In genomic region chr10:100509241-100509640, GRCh38 we compare ENCODE assay signal across 12 cellular contexts. TPM values are rescaled to one million over a fixed set of nuclear protein-coding genes. Genes with fewer than 3 reads are reported as not detected.
DNase-seq lines count a peak whose midpoint lies in the region; ATAC-seq and TF ChIP-seq lines count a peak whose summit lies in the region.
"Had no signal": no experiment of that assay in that cellular context is flagged by ENCODE, and none has a peak within 500 bp of the region (broad histone marks: within the 10 kb centered on the region; RNA-seq: fewer than 3 reads in every experiment).

No MANE protein-coding gene starts in this region.

- H3K27me3 ChIP-seq in KMS-11 (ENCODE audit: insufficient read depth, low read depth) = no peaks in the 10 kb centered on the region
- H3K27me3 ChIP-seq in suprapubic skin = no peaks in the 10 kb centered on the region
- H3K27me3 ChIP-seq: BLaER1 had no signal

- H3K79me2 ChIP-seq in KMS-11 (ENCODE audit: insufficient read depth, low read depth) = no peaks in the 10 kb centered on the region

- H4K20me1 ChIP-seq in KMS-11 (ENCODE audit: insufficient read depth) = no peaks in the 10 kb centered on the region

- H3K27ac ChIP-seq in KMS-11 (no peak overlapping the region), suprapubic skin (no peak overlapping the region)
- H3K27ac ChIP-seq: BLaER1 had no signal

- peak overlapping the region; percentile 1; the same call in 1 of the 2 replicates for H3K4me2 ChIP-seq in KMS-11
- H3K4me2 ChIP-seq: BLaER1 had no signal

- H3K9ac ChIP-seq in KMS-11 = no peak overlapping the region
- H3K9ac ChIP-seq: BLaER1 had no signal

- no peaks in the 10 kb centered on the region for H3K36me3 ChIP-seq in KMS-11 (ENCODE audit: insufficient read depth)
- H3K36me3 ChIP-seq in suprapubic skin = peaks cover 29% of the 10 kb centered on the region

- CTCF ChIA-PET in activated CD4-positive, alpha-beta memory T cell treated with anti-CD3 and anti-CD28 coated beads for 36 hours (lab: Charles Lee) = interaction anchor here (0.6 to 10.1 kb wide), 28 partner anchors 10 to 507 kb away, joined by 3 to 141 read pairs (median 4); partner anchors contain the start of genes HIF1AN, SCD and SEC31B

- no peaks in the 10 kb centered on the region for H3K27me3 Mint-ChIP-seq in activated CD4-positive, alpha-beta memory T cell treated with anti-CD3 and anti-CD28 coated beads for 36 hours
- no peaks in the 10 kb centered on the region for H3K27me3 Mint-ChIP-seq in activated naive CD8-positive, alpha-beta T cell treated with anti-CD3 and anti-CD28 coated beads for 36 hours
- no peaks in the 10 kb centered on the region for H3K27me3 Mint-ChIP-seq in endothelial cell (ENCODE audit: unreplicated experiment)

- peaks cover 46% of the 10 kb centered on the region for H3K36me3 Mint-ChIP-seq in activated CD4-positive, alpha-beta memory T cell treated with anti-CD3 and anti-CD28 coated beads for 36 hours
- H3K36me3 Mint-ChIP-seq in activated naive CD8-positive, alpha-beta T cell treated with anti-CD3 and anti-CD28 coated beads for 36 hours = peaks cover 53% of the 10 kb centered on the region
- H3K36me3 Mint-ChIP-seq in endothelial cell (ENCODE audit: low read depth, unreplicated experiment) = peaks cover 15% of the 10 kb centered on the region

- TF ChIP-seq EP300 in suprapubic skin (IDR thresholded peaks at IDR 0.05) = no peak

- peak overlapping the region; percentile 88 for H3K27ac Mint-ChIP-seq in activated CD4-positive, alpha-beta memory T cell treated with anti-CD3 and anti-CD28 coated beads for 36 hours
- H3K27ac Mint-ChIP-seq in activated naive CD8-positive, alpha-beta T cell treated with anti-CD3 and anti-CD28 coated beads for 36 hours = peak overlapping the region; percentile 98
- no peak overlapping the region for H3K27ac Mint-ChIP-seq in endothelial cell (ENCODE audit: unreplicated experiment)

- H3K9me3 Mint-ChIP-seq in activated CD4-positive, alpha-beta memory T cell treated with anti-CD3 and anti-CD28 coated beads for 36 hours = no peaks in the 10 kb centered on the region
- H3K9me3 Mint-ChIP-seq in activated naive CD8-positive, alpha-beta T cell treated with anti-CD3 and anti-CD28 coated beads for 36 hours = no peaks in the 10 kb centered on the region
- no peaks in the 10 kb centered on the region for H3K9me3 Mint-ChIP-seq in endothelial cell (ENCODE audit: unreplicated experiment)

- no peaks in the 10 kb centered on the region for H3K9me3 ChIP-seq in suprapubic skin
- H3K9me3 ChIP-seq: BLaER1 had no signal

- POLR2A ChIA-PET in activated CD4-positive, alpha-beta memory T cell treated with anti-CD3 and anti-CD28 coated beads for 36 hours (lab: Charles Lee) = interaction anchor here (0.6 to 5.2 kb wide), 11 partner anchors 9 to 223 kb away, joined by 3 to 32 read pairs (median 8); partner anchors contain the start of genes BLOC1S2, HIF1AN and SCD

- H3K4me1 ChIP-seq in KMS-11 (ENCODE audit: low read depth, poor library complexity, severe bottlenecking) (peaks cover 54% of the 10 kb centered on the region), suprapubic skin (no peaks in the 10 kb centered on the region)

- no peak overlapping the region for H2AFZ ChIP-seq in KMS-11 (ENCODE audit: low read depth)

- peak; percentile 87 for DNase-seq in activated CD4-positive, alpha-beta memory T cell treated with anti-CD3 and anti-CD28 coated beads for 36 hours
- peak; percentile 62 for DNase-seq in activated naive CD8-positive, alpha-beta T cell treated with anti-CD3 and anti-CD28 coated beads for 36 hours
- DNase-seq in stimulated activated CD4-positive, alpha-beta T cell treated with anti-CD3 and anti-CD28 coated beads, Interleukin-4, amount 100 ng/mL, for 48 hours (ENCODE audit: low read depth in 2 of 2) = peak; percentile 23 to 32
- no peak for DNase-seq in suprapubic skin (ENCODE audit: low spot score in 2 of 2)
- DNase-seq in endothelial cell (ENCODE audit: low spot score) = no peak
- DNase-seq: T1000 had no signal

- WGBS in suprapubic skin = 56% methylated on average over 6 of the region's 6 CpGs

- TF ChIP-seq CTCF in KMS-11 (conservative IDR thresholded peaks at IDR 0.05; ENCODE audit: low read depth, low read length) = no peak
- TF ChIP-seq CTCF in suprapubic skin (IDR thresholded peaks at IDR 0.05) = no peak
- TF ChIP-seq CTCF in endothelial cell (IDR thresholded peaks at IDR 0.05; ENCODE audit: unreplicated experiment) = no peak

- ATAC-seq in GM21423 (IDR thresholded peaks at IDR 0.05; ENCODE audit: unreplicated experiment) (no peak), GM21825 (IDR thresholded peaks at IDR 0.05; ENCODE audit: unreplicated experiment) (no peak)

- intact Hi-C loops in activated CD4-positive, alpha-beta memory T cell treated with anti-CD3 and anti-CD28 coated beads for 36 hours (cut with micrococcal nuclease) = loop anchor here (1.0 kb wide), 7 partner anchors 9 to 223 kb away; partner anchors contain the start of genes BLOC1S2 and HIF1AN

- H3K4me3 Mint-ChIP-seq in activated CD4-positive, alpha-beta memory T cell treated with anti-CD3 and anti-CD28 coated beads for 36 hours = peak overlapping the region; percentile 38
- peak overlapping the region; percentile 74 for H3K4me3 Mint-ChIP-seq in activated naive CD8-positive, alpha-beta T cell treated with anti-CD3 and anti-CD28 coated beads for 36 hours
- no peak overlapping the region for H3K4me3 Mint-ChIP-seq in endothelial cell (ENCODE audit: unreplicated experiment)

- TF ChIP-seq POLR2A in suprapubic skin (IDR thresholded peaks at IDR 0.05) = no peak

- H3K4me3 ChIP-seq in KMS-11 (IDR thresholded peaks at IDR 0.05; ENCODE audit: insufficient read depth, low read depth, low read length) (no peak overlapping the region), suprapubic skin (no peak overlapping the region)
- H3K4me3 ChIP-seq: BLaER1 had no signal

- H3K4me1 Mint-ChIP-seq in activated CD4-positive, alpha-beta memory T cell treated with anti-CD3 and anti-CD28 coated beads for 36 hours (ENCODE audit: low read depth) = peaks cover 68% of the 10 kb centered on the region
- H3K4me1 Mint-ChIP-seq in activated naive CD8-positive, alpha-beta T cell treated with anti-CD3 and anti-CD28 coated beads for 36 hours = peaks cover 67% of the 10 kb centered on the region
- H3K4me1 Mint-ChIP-seq in endothelial cell (ENCODE audit: unreplicated experiment) = no peaks in the 10 kb centered on the region

RNA-seq across cellular contexts. Expression of gene SEC31B, which starts 10.4 kb away (rescaled TPM):
- 10 to 100 TPM; 44.2 to 47.2 TPM for total RNA-seq in activated CD4-positive, alpha-beta memory T cell treated with anti-CD3 and anti-CD28 coated beads for 36 hours
- 10 to 100 TPM; 14.6 to 17.5 TPM for total RNA-seq in activated naive CD8-positive, alpha-beta T cell treated with anti-CD3 and anti-CD28 coated beads for 36 hours
- total RNA-seq in suprapubic skin (10 to 100 TPM in 3 of 4 donors, 1 to 10 TPM in 1; 9.3 to 36.9 (median 12.7) TPM), endothelial cell (ENCODE audit: unreplicated experiment) (13.2 TPM)

RNA-seq across cellular contexts. Expression of gene NDUFB8, which starts 20.4 kb away (rescaled TPM):
- 100 to 1,000 TPM; 390 to 404 TPM for total RNA-seq in activated CD4-positive, alpha-beta memory T cell treated with anti-CD3 and anti-CD28 coated beads for 36 hours
- 100 to 1,000 TPM; 311 to 324 TPM for total RNA-seq in activated naive CD8-positive, alpha-beta T cell treated with anti-CD3 and anti-CD28 coated beads for 36 hours
- 100 to 1,000 TPM; 156 to 176 (median 164) TPM for total RNA-seq in suprapubic skin
- 171 TPM for total RNA-seq in endothelial cell (ENCODE audit: unreplicated experiment)

RNA-seq across cellular contexts. Expression of gene HIF1AN, which starts 26.5 kb away (rescaled TPM):
- 10 to 100 TPM; 40.6 to 47.4 TPM for total RNA-seq in activated CD4-positive, alpha-beta memory T cell treated with anti-CD3 and anti-CD28 coated beads for 36 hours
- total RNA-seq in activated naive CD8-positive, alpha-beta T cell treated with anti-CD3 and anti-CD28 coated beads for 36 hours = 10 to 100 TPM; 39.0 to 42.1 TPM
- total RNA-seq in suprapubic skin = 10 to 100 TPM; 13.5 to 43.5 (median 22.1) TPM
- total RNA-seq in endothelial cell (ENCODE audit: unreplicated experiment) = 44.4 TPM

RNA-seq across cellular contexts. Expression of gene WNT8B, which starts 46.4 kb away (rescaled TPM):
- under 1 TPM; 0.36 to 0.46 TPM for total RNA-seq in activated CD4-positive, alpha-beta memory T cell treated with anti-CD3 and anti-CD28 coated beads for 36 hours
- under 1 TPM in 1 of 2 experiments, not detected in 1; 0.16 TPM for total RNA-seq in activated naive CD8-positive, alpha-beta T cell treated with anti-CD3 and anti-CD28 coated beads for 36 hours
- total RNA-seq in suprapubic skin = under 1 TPM in 1 of 4 donors, not detected in 3; 0.34 TPM
- total RNA-seq in endothelial cell (ENCODE audit: unreplicated experiment) = not detected
- total RNA-seq: IMR-90, osteoblast had no signal

Comparison
In these comparisons a context has a peak if more than half of its experiments do, and no peak if none do; other contexts are left out.
1. DNase-seq: peak in activated CD4-positive, alpha-beta memory T cell treated with anti-CD3 and anti-CD28 coated beads for 36 hours (single experiment), activated naive CD8-positive, alpha-beta T cell treated with anti-CD3 and anti-CD28 coated beads for 36 hours (single experiment) and stimulated activated CD4-positive, alpha-beta T cell treated with anti-CD3 and anti-CD28 coated beads, Interleukin-4, amount 100 ng/mL, for 48 hours (2 of 2); none in suprapubic skin (0 of 2) and endothelial cell (single experiment).